ENCODE assay signal across 9 cellular contexts in the genomic region with DNA sequence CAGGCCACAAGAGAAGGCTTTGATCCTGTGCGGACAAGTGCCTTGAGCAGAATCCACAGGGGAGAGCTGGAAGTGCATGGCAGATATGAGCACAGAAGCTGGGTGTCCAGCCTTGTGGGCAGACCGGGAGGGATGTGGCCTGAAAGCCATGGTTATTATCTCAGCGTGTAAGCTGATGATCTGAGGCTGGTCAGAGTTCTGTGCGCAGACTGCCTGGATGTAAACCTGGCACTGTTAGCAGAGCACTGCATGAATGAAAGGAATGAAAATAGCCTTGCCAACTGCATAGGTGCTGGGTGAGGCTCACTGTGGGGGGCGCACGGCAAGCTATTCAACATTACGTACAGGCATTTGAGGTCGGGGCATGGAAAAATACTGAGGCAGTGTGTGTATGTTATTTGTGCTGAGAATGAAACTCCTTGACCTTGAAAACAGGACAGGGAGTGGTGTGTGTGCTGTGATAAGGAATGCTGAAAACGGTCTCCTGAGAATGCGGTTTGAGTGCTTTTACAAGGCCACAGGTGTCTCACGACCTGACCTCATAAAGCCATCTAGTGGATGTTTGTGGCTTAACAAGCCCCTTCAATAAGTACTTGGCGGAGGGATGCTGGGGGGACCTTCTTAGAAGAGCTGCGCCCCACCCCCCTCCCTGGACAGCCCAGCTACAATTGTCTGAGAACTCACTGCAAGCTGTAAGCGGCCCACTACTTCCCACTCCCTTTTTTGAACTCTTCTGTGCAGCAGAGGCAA. TPM values are rescaled to one million over a fixed set of nuclear protein-coding genes. Genes with fewer than 3 reads are reported as not detected.
DNase-seq lines count a peak whose midpoint lies in the region; FAIRE-seq and TF ChIP-seq lines count a peak whose summit lies in the region.
"Had no signal": no experiment of that assay in that cellular context is flagged by ENCODE, and none has a peak within 500 bp of the region (broad histone marks: within the 10 kb centered on the region; RNA-seq: fewer than 3 reads in every experiment).

No MANE protein-coding gene starts in this region.

- CTCF ChIA-PET in H1 (lab: Charles Lee; ENCODE audit: partially characterized antibody): interaction anchor here (0.6 to 5.5 kb wide), 33 partner anchors 15 to 450 kb away, joined by 3 to 86 read pairs (median 4); no protein-coding TSS in a partner anchor

- H2BK5ac ChIP-seq in H1 (ENCODE audit: low read depth, low read length): no peak overlapping the region

- no peaks in the 10 kb centered on the region for H3K23me2 ChIP-seq in H1 (ENCODE audit: low read depth, low read length)

- H3K4me2 ChIP-seq in H1 (ENCODE audit: insufficient read depth in 1 of 2, low read depth in 2 of 2, low read length in 2 of 2): peak overlapping the region in 1 of 2 experiments; percentile 34; a peak in 1 of 4 replicates

- peak overlapping the region; percentile 35 for H4K91ac ChIP-seq in H1 (replicated peaks; ENCODE audit: insufficient read length, low read length)

- TF ChIP-seq CTCF in GM12865 (IDR thresholded peaks at IDR 0.05; ENCODE audit: insufficient read depth, low read depth, low read length, missing control alignments): peak; percentile 49
- TF ChIP-seq CTCF in NB4 (IDR thresholded peaks at IDR 0.05; ENCODE audit: low read depth, low read length): peak; percentile 16
- TF ChIP-seq CTCF in H1 (IDR thresholded peaks at IDR 0.05; ENCODE audit: control extremely low read depth in 1 of 3, insufficient read depth in 1 of 3, low read depth in 1 of 3, low read length in 3 of 3): peak; percentile 20 to 82 (median 69)

- peak; percentile 63 to 74 for TF ChIP-seq RAD21 in H1 (IDR thresholded peaks at IDR 0.05 in 1 of 2, conservative IDR thresholded peaks at IDR 0.05 in 1 of 2; ENCODE audit: low read depth in 2 of 2, low read length in 2 of 2)

- no peak for TF ChIP-seq EP300 in H1 (IDR thresholded peaks at IDR 0.05; ENCODE audit: borderline replicate concordance in 1 of 2, low read depth in 2 of 2, low read length in 2 of 2)

- no peak overlapping the region for H3K9ac ChIP-seq in H1 (replicated peaks in 1 of 4; ENCODE audit: extremely low read depth in 1 of 4, low read depth in 3 of 4, low read length in 3 of 4)

- peak overlapping the region; percentile 67; the same call in 1 of the 2 replicates for H2AK5ac ChIP-seq in H1 (ENCODE audit: low read depth, low read length)

- no peak overlapping the region for H3K4ac ChIP-seq in H1 (replicated peaks; ENCODE audit: insufficient read length, low read depth, low read length)

- H3K79me1 ChIP-seq in H1 (ENCODE audit: low read depth, low read length): no peaks in the 10 kb centered on the region

- TF ChIP-seq POLR2A in NB4 (IDR thresholded peaks at IDR 0.05; ENCODE audit: extremely low read depth, insufficient read length): no peak
- no peak for TF ChIP-seq POLR2A in H1 (IDR thresholded peaks at IDR 0.05; ENCODE audit: control extremely low read depth in 1 of 2, low read depth in 2 of 2, low read length in 2 of 2)

- H2AFZ ChIP-seq in H1 (ENCODE audit: low read length): no peak overlapping the region

- H3K9me3 ChIP-seq in H1 (ENCODE audit: insufficient read depth in 2 of 2, low read depth in 1 of 2, low read length in 1 of 2): no peaks in the 10 kb centered on the region; a peak in 1 of 4 replicates
- H3K9me3 ChIP-seq: SJSA1 had no signal

- no peaks in the 10 kb centered on the region for H3K79me2 ChIP-seq in H1 (ENCODE audit: control insufficient read depth in 1 of 2, insufficient read depth in 2 of 2, low read length in 2 of 2)

- 57% methylated on average over 14 of the region's 14 CpGs; no CpG with 5 or more reads in 1 of the 2 experiments for WGBS in H1 (ENCODE audit: extremely low coverage in 1 of 2, insufficient coverage in 1 of 2, insufficient read length in 1 of 2, insufficient replicate concordance in 2 of 2, low coverage in 1 of 2, low lambda C conversion rate in 2 of 2, missing lambda C conversion rate in 1 of 2), 2 experiments

- H3K18ac ChIP-seq in H1 (ENCODE audit: extremely low read depth, low read length): no peak overlapping the region

- peak overlapping the region; percentile 52; the same call in 1 of the 2 replicates for H2BK12ac ChIP-seq in H1 (ENCODE audit: low read depth, low read length)

- no peak overlapping the region for H2BK20ac ChIP-seq in H1 (ENCODE audit: low read length)

- H3K4me3 ChIP-seq in GM12865 (ENCODE audit: low read depth, low read length) (no peak overlapping the region), NB4 (ENCODE audit: low read depth, low read length) (no peak overlapping the region), H1 (ENCODE audit: extremely low read depth in 1 of 4, insufficient read depth in 2 of 4, low read depth in 3 of 4, low read length in 4 of 4) (no peak overlapping the region)
- H3K4me3 ChIP-seq: SJSA1 had no signal

- H2BK120ac ChIP-seq in H1 (replicated peaks; ENCODE audit: low read depth, low read length): no peak overlapping the region

- no peaks in the 10 kb centered on the region for H3K27me3 ChIP-seq in H1 (replicated peaks in 1 of 4; ENCODE audit: control insufficient read depth in 3 of 4, extremely low read depth in 1 of 4, insufficient read depth in 3 of 4, low read length in 3 of 4)
- H3K27me3 ChIP-seq: SJSA1 had no signal

- no peaks in the 10 kb centered on the region for H4K20me1 ChIP-seq in H1 (replicated peaks in 1 of 2; ENCODE audit: control insufficient read depth in 1 of 2, insufficient read depth in 2 of 2, low read length in 2 of 2)

- H3K36me3 ChIP-seq in H1 (ENCODE audit: control insufficient read depth in 2 of 4, insufficient read depth in 4 of 4, low read length in 3 of 4): no peaks in the 10 kb centered on the region
- H3K36me3 ChIP-seq: SJSA1 had no signal

- no peak for FAIRE-seq in H1 (lab: Jason Lieb, UNC)

- no peak overlapping the region for H4K8ac ChIP-seq in H1 (ENCODE audit: extremely low read depth, insufficient read depth, low read length)

- no peak overlapping the region for H3K14ac ChIP-seq in H1 (ENCODE audit: insufficient read length)

- DNase-seq in GM12865 (ENCODE audit: low read depth) (peak; percentile 65), NB4 (ENCODE audit: low read depth) (peak; percentile 19), H1 (ENCODE audit: low read depth in 1 of 2, low spot score in 2 of 2) (peak; percentile 19 to 47), myocyte (ENCODE audit: low read depth) (peak; percentile 78), NCI-H524 treated with DMSO at 0.1 percent for 48 hours (lab: John Stamatoyannopoulos, UW) (no peak), cortex of kidney (lab: John Stamatoyannopoulos, UW) (no peak), GOT3 (lab: John Stamatoyannopoulos, UW) (no peak), NCI-H1105 (lab: John Stamatoyannopoulos, UW) (no peak)

- no peak overlapping the region for H4K5ac ChIP-seq in H1 (ENCODE audit: insufficient read length, low read depth, low read length)

- H3K27ac ChIP-seq in H1 (ENCODE audit: low read depth, low read length): no peak overlapping the region
- H3K27ac ChIP-seq: SJSA1 had no signal

- POLR2A ChIA-PET in H1 (lab: Charles Lee; ENCODE audit: partially characterized antibody): no interaction called here

- no peak overlapping the region for H3K56ac ChIP-seq in H1 (replicated peaks; ENCODE audit: insufficient read length, low read depth, low read length)

- peaks cover 4 to 7% (median 4%) of the 10 kb centered on the region in 4 experiments; a peak in 6 of 7 replicates for H3K4me1 ChIP-seq in H1 (replicated peaks in 1 of 4; ENCODE audit: control insufficient read depth in 3 of 4, insufficient read depth in 4 of 4, low read length in 3 of 4)

- no peak overlapping the region for H3K23ac ChIP-seq in H1 (ENCODE audit: insufficient read length)

- no peak overlapping the region for H2BK15ac ChIP-seq in H1 (ENCODE audit: low read length)

TF ChIP-seq in H1, 55 proteins besides CTCF, POLR2A, EP300 and RAD21 (continues in another document):
- TF ChIP-seq, protein P1, sequence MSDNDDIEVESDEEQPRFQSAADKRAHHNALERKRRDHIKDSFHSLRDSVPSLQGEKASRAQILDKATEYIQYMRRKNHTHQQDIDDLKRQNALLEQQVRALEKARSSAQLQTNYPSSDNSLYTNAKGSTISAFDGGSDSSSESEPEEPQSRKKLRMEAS (IDR thresholded peaks at IDR 0.05): no peak
- TF ChIP-seq SIRT6 (IDR thresholded peaks at IDR 0.05; ENCODE audit: low read length) (no peak), TAF7 (optimal IDR thresholded peaks at IDR 0.05; ENCODE audit: borderline replicate concordance, low read depth, low read length) (no peak), SP2 (IDR thresholded peaks at IDR 0.05; ENCODE audit: low read length) (no peak), JUND (IDR thresholded peaks at IDR 0.05; ENCODE audit: low read length) (no peak), FOSL1 (IDR thresholded peaks at IDR 0.05; ENCODE audit: insufficient read depth, low read depth, low read length) (no peak), TCF12 (IDR thresholded peaks at IDR 0.05; ENCODE audit: low read depth, low read length) (peak; percentile 73; the same call in 1 of the 2 replicates), CBX5 (IDR thresholded peaks at IDR 0.05; ENCODE audit: low read depth, low read length) (no peak), SIX5 (IDR thresholded peaks at IDR 0.05; ENCODE audit: low read depth, low read length) (no peak), SUZ12 (IDR thresholded peaks at IDR 0.05; ENCODE audit: low read length) (no peak)

RNA-seq across cellular contexts. Expression of a gene that starts 18.7 kb away (rescaled TPM):
- 1.4 and 2.3 TPM in 2 replicates for total RNA-seq in H1 (2021; fragmentation: NEBNext Ultra II Directional; extraction: Animal tissue kit (Norgen Biotek cat#: 25700))
- polyA plus RNA-seq in H1 (2011; rRNA removed): 2.1 and 3.1 TPM in 2 replicates
- 3.3 TPM for polyA plus RNA-seq in H1 (2011; cell fraction: cytosol; rRNA removed)
- 4.4 TPM for polyA plus RNA-seq in H1 (2011; cell fraction: nucleus; rRNA removed)
- polyA plus RNA-seq in H1 (2012, experiment 1 of 2): 2.2 to 2.7 TPM (median 2.4 TPM) in 4 replicates
- polyA plus RNA-seq in H1 (2012, experiment 2 of 2): 0.79 TPM
- 1.9 TPM for polyA plus RNA-seq in H1 (2013, experiment 1 of 2)
- 2.5 TPM for polyA plus RNA-seq in H1 (2013, experiment 2 of 2)
- 1.8 and 2.6 TPM in 2 replicates for polyA minus RNA-seq in H1 (2011; rRNA and poly(A)+ RNA removed)
- 0.37 TPM for polyA minus RNA-seq in H1 (2011; cell fraction: cytosol; rRNA and poly(A)+ RNA removed)
- polyA minus RNA-seq in H1 (2011; cell fraction: nucleus; rRNA and poly(A)+ RNA removed): 5.3 TPM
- total RNA-seq in myocyte: 38.1 and 60.1 TPM in 2 replicates
- polyA plus RNA-seq in myocyte (2012): 42.5 TPM

RNA-seq across cellular contexts. Expression of a gene that starts 21.8 kb away (rescaled TPM):
- total RNA-seq in H1 (2021; fragmentation: NEBNext Ultra II Directional; extraction: Animal tissue kit (Norgen Biotek cat#: 25700)): 1.0 and 1.2 TPM in 2 replicates
- 0.50 and 0.77 TPM in 2 replicates for polyA plus RNA-seq in H1 (2011; rRNA removed)
- polyA plus RNA-seq in H1 (2011; cell fraction: cytosol; rRNA removed): 0.61 TPM
- 1.0 TPM for polyA plus RNA-seq in H1 (2011; cell fraction: nucleus; rRNA removed)
- 0.47 to 1.3 TPM (median 0.90 TPM) in 4 replicates for polyA plus RNA-seq in H1 (2012, experiment 1 of 2)
- polyA plus RNA-seq in H1 (2012, experiment 2 of 2): 0.50 TPM
- polyA plus RNA-seq in H1 (2013, experiment 1 of 2): 0.99 TPM
- 0.83 TPM for polyA plus RNA-seq in H1 (2013, experiment 2 of 2)
- polyA minus RNA-seq in H1 (2011; rRNA and poly(A)+ RNA removed): 0.44 TPM in 1 of 2 replicates, not detected in the other
- polyA minus RNA-seq in H1 (2011; cell fraction: cytosol; rRNA and poly(A)+ RNA removed): not detected
- polyA minus RNA-seq in H1 (2011; cell fraction: nucleus; rRNA and poly(A)+ RNA removed): 0.60 TPM
- 33.3 and 49.4 TPM in 2 replicates for total RNA-seq in myocyte
- polyA plus RNA-seq in myocyte (2012): 64.5 TPM

Comparison
In these comparisons a context has a peak if more than half of its experiments do, and no peak if none do; other contexts are left out.
1. DNase-seq: peak in GM12865 (single experiment), NB4 (single experiment), H1 (2 of 2) and myocyte (single experiment); none in NCI-H524 treated with DMSO at 0.1 percent for 48 hours (single experiment), cortex of kidney (single experiment), GOT3 (single experiment) and NCI-H1105 (single experiment).
2. CTCF ChIP-seq: peak in every context shown above with its lines; median percentile 69 in H1; 49 in GM12865; 16 in NB4.
3. RNA of a gene that starts 18.7 kb away (total RNA-seq): 38.1 to 60.1 TPM in myocyte; 1.4 to 2.3 TPM in H1; every median in the first group is over 10 times any median in the second.
4. RNA of a gene that starts 21.8 kb away (total RNA-seq): 33.3 to 49.4 TPM in myocyte; 1.0 to 1.2 TPM in H1; every median in the first group is over 10 times any median in the second.